ENCODE assay signal across 24 cellular contexts in the genomic region with DNA sequence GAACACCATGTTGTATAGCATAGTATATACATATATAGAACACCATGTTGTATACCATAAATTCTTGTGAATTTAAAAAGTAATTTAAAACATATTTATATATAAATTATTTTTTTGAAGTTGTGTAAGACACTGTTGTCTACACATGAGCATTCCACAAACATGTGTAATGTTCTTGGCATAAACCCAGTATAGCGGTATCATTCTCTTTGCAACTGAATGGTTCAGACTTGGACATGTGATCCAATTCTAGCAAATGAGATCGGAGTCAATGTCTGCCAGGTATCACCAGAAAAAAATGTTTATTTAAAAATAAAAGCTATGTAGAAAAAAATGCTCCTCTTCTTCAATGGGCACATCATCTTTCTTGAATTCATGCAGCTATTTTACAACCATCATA. TPM values are rescaled to one million over a fixed set of nuclear protein-coding genes. Genes with fewer than 3 reads are reported as not detected.
DNase-seq lines count a peak whose midpoint lies in the region; ATAC-seq and TF ChIP-seq lines count a peak whose summit lies in the region.
"Had no signal": no experiment of that assay in that cellular context is flagged by ENCODE, and none has a peak within 500 bp of the region (broad histone marks: within the 10 kb centered on the region; RNA-seq: fewer than 3 reads in every experiment).

No MANE protein-coding gene starts in this region.

- H3K79me2 ChIP-seq in GM23248 (ENCODE audit: insufficient read depth) (no peaks in the 10 kb centered on the region), fibroblast of lung (ENCODE audit: control insufficient read depth, insufficient read depth, low read length) (no peaks in the 10 kb centered on the region)

- no peak overlapping the region for H3K9ac ChIP-seq in GM23248
- H3K9ac ChIP-seq in fibroblast of lung (ENCODE audit: insufficient read depth, low read length) = no peak overlapping the region

- 94 to 96% methylated on average over 2 of the region's 2 CpGs for WGBS in GM23248 (ENCODE audit: low coverage in 1 of 2, low lambda C conversion rate in 2 of 2, missing lambda C conversion rate in 2 of 2), 2 experiments

- H3K4me1 ChIP-seq in GM23248 (ENCODE audit: insufficient read depth) (peaks cover 5% of the 10 kb centered on the region), fibroblast of lung (ENCODE audit: control insufficient read depth, extremely low read depth, insufficient read depth, low read length) (no peaks in the 10 kb centered on the region)
- H3K4me1 ChIP-seq: body of pancreas, prostate gland, SJSA1 had no signal

- POLR2A ChIA-PET in RWPE1 (lab: Yijun Ruan, JAX; ENCODE audit: low non-redundant PET) = no interaction called here

- no peaks in the 10 kb centered on the region for H4K20me1 ChIP-seq in GM23248 (ENCODE audit: insufficient read depth)
- H4K20me1 ChIP-seq in fibroblast of lung (ENCODE audit: control insufficient read depth, extremely low read depth, insufficient read depth, low read length) = no peaks in the 10 kb centered on the region

- H3K9me3 ChIP-seq in GM23248 (ENCODE audit: low read depth) = no peaks in the 10 kb centered on the region
- H3K9me3 ChIP-seq in fibroblast of lung (ENCODE audit: control insufficient read depth, insufficient read depth, low read depth, low read length) = no peaks in the 10 kb centered on the region
- H3K9me3 ChIP-seq: body of pancreas, prostate gland, SJSA1 had no signal

- H3K4me3 ChIP-seq in GM23248 = no peak overlapping the region
- H3K4me3 ChIP-seq in fibroblast of lung (replicated peaks in 1 of 4; ENCODE audit: control extremely low read depth in 1 of 4, insufficient read depth in 1 of 4, low read depth in 3 of 4, low read length in 4 of 4) = no peak overlapping the region
- H3K4me3 ChIP-seq: body of pancreas, prostate gland, SJSA1 had no signal

- DNase-seq in GM23248 (peak; percentile 7), RWPE1 (ENCODE audit: low spot score) (peak; percentile 6), fibroblast of lung (ENCODE audit: low read depth in 2 of 2) (peak; percentile 15 to 51), renal cortical epithelial cell (ENCODE audit: low read depth) (peak; percentile 15)
- DNase-seq: activated CD8-positive, alpha-beta T cell treated with anti-CD3 and anti-CD28 coated beads for 36 hours; activated effector memory CD4-positive, alpha-beta T cell treated with Interleukin-2 at 50 U/mL for 16 hours; activated T-cell treated with anti-CD3 and anti-CD28 coated beads for 4 hours; body of pancreas; CD4-positive, CD25-positive, alpha-beta regulatory T cell; effector memory CD4-positive, alpha-beta T cell; foreskin melanocyte; KBM-7; mesenchymal stem cell; NCI-H1436 treated with DMSO at 0.1 percent for 48 hours; NCI-H524; NK-92 treated with Interleukin-12 subunit alpha and Interleukin-12 subunit beta, amount 100 ng/mL, for 24 hours; T-cell had no signal

- H3K9me2 ChIP-seq in GM23248 (ENCODE audit: insufficient read depth) = no peaks in the 10 kb centered on the region

- H3F3A ChIP-seq in GM23248 (ENCODE audit: insufficient read depth) = no peaks in the 10 kb centered on the region

- H3K27me3 ChIP-seq in GM23248 (replicated peaks; ENCODE audit: insufficient read depth) (no peaks in the 10 kb centered on the region), fibroblast of lung (ENCODE audit: control insufficient read depth, insufficient read depth, low read length) (no peaks in the 10 kb centered on the region)
- H3K27me3 ChIP-seq: body of pancreas, SJSA1 had no signal

- no peak overlapping the region for H3K27ac ChIP-seq in GM23248
- no peak overlapping the region for H3K27ac ChIP-seq in RWPE1
- H3K27ac ChIP-seq in fibroblast of lung (ENCODE audit: insufficient read depth, low read length) = no peak overlapping the region
- H3K27ac ChIP-seq: body of pancreas, prostate gland, SJSA1 had no signal

- H3K36me3 ChIP-seq in GM23248 (ENCODE audit: low read depth) (peaks cover 41% of the 10 kb centered on the region), fibroblast of lung (ENCODE audit: control insufficient read depth, insufficient read depth, low read length) (peaks cover 1% of the 10 kb centered on the region)
- H3K36me3 ChIP-seq: prostate gland had no signal

- no peak overlapping the region for H3K4me2 ChIP-seq in GM23248 (ENCODE audit: unreplicated experiment)
- H3K4me2 ChIP-seq in fibroblast of lung (ENCODE audit: extremely low read depth, insufficient read depth, low read length) = no peak overlapping the region

- ATAC-seq in GM21576 (IDR thresholded peaks at IDR 0.05; ENCODE audit: unreplicated experiment) = no peak
- ATAC-seq in HG03159 (IDR thresholded peaks at IDR 0.05; ENCODE audit: unreplicated experiment) = no peak
- ATAC-seq in GM21786 (IDR thresholded peaks at IDR 0.05; ENCODE audit: unreplicated experiment) = no peak
- ATAC-seq: activated CD4-positive, CD25-positive, alpha-beta regulatory T cell treated with anti-CD3 and anti-CD28 coated beads, Interleukin-2, amount 50 U/mL, for 24 hours; activated CD8-positive, alpha-beta T cell treated with anti-CD3 and anti-CD28 coated beads for 36 hours; body of pancreas; left lobe of liver; T-cell had no signal

- CTCF ChIA-PET in RWPE1 (lab: Yijun Ruan, JAX) = interaction anchor here (0.6 kb wide), 1 partner anchor 636 kb away, joined by 3 read pairs; no protein-coding TSS in a partner anchor

- no peak overlapping the region for H2AFZ ChIP-seq in GM23248
- no peak overlapping the region for H2AFZ ChIP-seq in fibroblast of lung (ENCODE audit: low read length)

- no peak for TF ChIP-seq CTCF in RWPE1 (conservative IDR thresholded peaks at IDR 0.05; ENCODE audit: low read depth)
- no peak for TF ChIP-seq CTCF in fibroblast of lung (conservative IDR thresholded peaks at IDR 0.05 in 1 of 2, IDR thresholded peaks at IDR 0.05 in 1 of 2; ENCODE audit: low read depth in 1 of 2, low read length in 2 of 2)

- in situ Hi-C loops in GM23248 (cut with MboI) = loop anchor here (25.0 kb wide), 1 partner anchor 1404 kb away; a partner anchor contains a TSS

RNA-seq across cellular contexts. Expression of a gene that starts 33.9 kb away (rescaled TPM):
- total RNA-seq in GM23248 (2014; rRNA removed; shearing (Covaris generic)) = 6.4 and 18.6 TPM in 2 replicates
- polyA plus RNA-seq in GM23248 (2016; fragmentation: Nextera tagmentation; extraction: Ambion mirVana) (12.8 and 14.2 TPM in 2 replicates), fibroblast of lung (7.6 and 8.0 TPM in 2 replicates)
- total RNA-seq in fibroblast of lung (11.3 and 12.6 TPM in 2 replicates), renal cortical epithelial cell (15.8 and 21.8 TPM in 2 replicates)
- polyA plus RNA-seq in fibroblast of lung (2012) = 3.9 and 7.0 TPM in 2 replicates
- polyA minus RNA-seq in fibroblast of lung (ENCODE audit: low replicate concordance) = 0.44 and 0.90 TPM in 2 replicates

RNA-seq across cellular contexts. Expression of a gene that starts 34.1 kb away (rescaled TPM):
- total RNA-seq in GM23248 (2014; rRNA removed; shearing (Covaris generic)) = 59.1 and 96.9 TPM in 2 replicates
- polyA plus RNA-seq in GM23248 (2016; fragmentation: Nextera tagmentation; extraction: Ambion mirVana) = 32.4 and 35.7 TPM in 2 replicates
- 29.3 and 32.5 TPM in 2 replicates for total RNA-seq in fibroblast of lung
- polyA plus RNA-seq in fibroblast of lung = 19.5 and 59.7 TPM in 2 replicates
- polyA plus RNA-seq in fibroblast of lung (2012) = 7.6 and 23.1 TPM in 2 replicates
- 6.5 and 26.4 TPM in 2 replicates for polyA minus RNA-seq in fibroblast of lung (ENCODE audit: low replicate concordance)
- 32.6 and 38.2 TPM in 2 replicates for total RNA-seq in renal cortical epithelial cell
